ENCODE assay signal across 13 cellular contexts in genomic region chr20:63095718-63096654, GRCh38.
A peak's percentile ranks its signal among the peaks of the same experiment; 100 is the strongest.
DNase-seq lines count a peak whose midpoint lies in the region; ATAC-seq and TF ChIP-seq lines count a peak whose summit lies in the region.
"Had no signal": no experiment of that assay in that cellular context is flagged by ENCODE, and none has a peak within 500 bp of the region (broad histone marks: within the 10 kb centered on the region; RNA-seq: fewer than 3 reads in every experiment).

No MANE protein-coding gene starts in this region.

- H3K4me3 ChIP-seq in WERI-Rb-1 (ENCODE audit: low read depth, low read length) = no peak overlapping the region
- no peak overlapping the region for H3K4me3 ChIP-seq in transverse colon
- H3K4me3 ChIP-seq: skin epidermis had no signal

- DNase-seq in activated gamma-delta T cell treated with Interleukin-2 at 50 U/mL for 16 hours (peak; percentile 3), activated gamma-delta T cell (lab: John Stamatoyannopoulos, UW) (no peak), WERI-Rb-1 (peak; percentile 3), left lobe of liver (ENCODE audit: low spot score) (peak; percentile 34), transverse colon (peak; percentile 38), COR-L47 (lab: John Stamatoyannopoulos, UW) (no peak), ACHN (no peak)
- DNase-seq: cortex of kidney; mammary epithelial cell; MV-4-11; stimulated activated naive B cell treated with anti-CD40 and anti-IgM and Interleukin-4, amounts not matched to agents 10 μg/mL and 1 μg/mL and 100 μg/mL, for 72 hours had no signal

- H3K36me3 ChIP-seq in WERI-Rb-1 (no peaks in the 10 kb centered on the region), transverse colon (no peaks in the 10 kb centered on the region)

- TF ChIP-seq POLR2A in transverse colon (IDR thresholded peaks at IDR 0.05) = no peak

- no peak for TF ChIP-seq EP300 in transverse colon (IDR thresholded peaks at IDR 0.05; ENCODE audit: low read depth)

- ATAC-seq in left lobe of liver (no peak), HG03039 (IDR thresholded peaks at IDR 0.05; ENCODE audit: unreplicated experiment) (no peak)
- ATAC-seq: stimulated activated naive B cell treated with anti-CD40 and anti-IgM and Interleukin-4, amounts not matched to agents 10 μg/mL and 1 μg/mL and 100 μg/mL, for 72 hours had no signal

- intact Hi-C loops in transverse colon (cut with DNase I; ENCODE audit: low total_unique reads) = no loop called here

- H3K27ac ChIP-seq in WERI-Rb-1 (no peak overlapping the region), transverse colon (no peak overlapping the region)
- H3K27ac ChIP-seq: skin epidermis had no signal

- H3K9me3 ChIP-seq in WERI-Rb-1 (ENCODE audit: severe bottlenecking) (no peaks in the 10 kb centered on the region), transverse colon (no peaks in the 10 kb centered on the region)

- 56% methylated on average over 19 of the region's 21 CpGs; no CpG with 5 or more reads in 1 of the 2 donors for WGBS in transverse colon (ENCODE audit: low coverage in 1 of 2), 2 donors

- no peaks in the 10 kb centered on the region for H3K4me1 ChIP-seq in transverse colon

- in situ Hi-C loops in transverse colon (cut with MboI; ENCODE audit: low pct_ligation_motif_present in 1 of 4, low pct_unique_long_range_greater_than_20kb in 1 of 4, low sequenced_read_pairs in 3 of 4) (no loop called here), ACHN (cut with HindIII; ENCODE audit: low pct_ligation_motif_present, low pct_unique_long_range_greater_than_20kb, low sequenced_read_pairs) (no loop called here)

- H3K27me3 ChIP-seq in WERI-Rb-1 (ENCODE audit: insufficient read depth, low read depth, severe bottlenecking) (no peaks in the 10 kb centered on the region), transverse colon (peaks cover 77% of the 10 kb centered on the region)

- TF ChIP-seq CTCF in WERI-Rb-1 (IDR thresholded peaks at IDR 0.05; ENCODE audit: low read depth, low read length) (no peak), transverse colon (IDR thresholded peaks at IDR 0.05) (no peak)

Comparison
In these comparisons a context has a peak if more than half of its experiments do, and no peak if none do; other contexts are left out.
1. DNase-seq: peak in activated gamma-delta T cell treated with Interleukin-2 at 50 U/mL for 16 hours (single experiment), WERI-Rb-1 (single experiment), left lobe of liver (single experiment) and transverse colon (single experiment); none in activated gamma-delta T cell (single experiment), COR-L47 (single experiment) and ACHN (single experiment).